In genomic region chr6:156988276-156989158, GRCh38 we compare ENCODE assay signal across 1 cellular context.
A peak's percentile ranks its signal among the peaks of the same experiment; 100 is the strongest.
TF ChIP-seq lines count a peak whose summit lies in the region.

No MANE protein-coding gene starts in this region.

TF ChIP-seq in HepG2, 621 proteins besides CTCF, POLR2A, EP300 and RAD21 (continued from another document and continues in another):
- TF ChIP-seq, protein P1, sequence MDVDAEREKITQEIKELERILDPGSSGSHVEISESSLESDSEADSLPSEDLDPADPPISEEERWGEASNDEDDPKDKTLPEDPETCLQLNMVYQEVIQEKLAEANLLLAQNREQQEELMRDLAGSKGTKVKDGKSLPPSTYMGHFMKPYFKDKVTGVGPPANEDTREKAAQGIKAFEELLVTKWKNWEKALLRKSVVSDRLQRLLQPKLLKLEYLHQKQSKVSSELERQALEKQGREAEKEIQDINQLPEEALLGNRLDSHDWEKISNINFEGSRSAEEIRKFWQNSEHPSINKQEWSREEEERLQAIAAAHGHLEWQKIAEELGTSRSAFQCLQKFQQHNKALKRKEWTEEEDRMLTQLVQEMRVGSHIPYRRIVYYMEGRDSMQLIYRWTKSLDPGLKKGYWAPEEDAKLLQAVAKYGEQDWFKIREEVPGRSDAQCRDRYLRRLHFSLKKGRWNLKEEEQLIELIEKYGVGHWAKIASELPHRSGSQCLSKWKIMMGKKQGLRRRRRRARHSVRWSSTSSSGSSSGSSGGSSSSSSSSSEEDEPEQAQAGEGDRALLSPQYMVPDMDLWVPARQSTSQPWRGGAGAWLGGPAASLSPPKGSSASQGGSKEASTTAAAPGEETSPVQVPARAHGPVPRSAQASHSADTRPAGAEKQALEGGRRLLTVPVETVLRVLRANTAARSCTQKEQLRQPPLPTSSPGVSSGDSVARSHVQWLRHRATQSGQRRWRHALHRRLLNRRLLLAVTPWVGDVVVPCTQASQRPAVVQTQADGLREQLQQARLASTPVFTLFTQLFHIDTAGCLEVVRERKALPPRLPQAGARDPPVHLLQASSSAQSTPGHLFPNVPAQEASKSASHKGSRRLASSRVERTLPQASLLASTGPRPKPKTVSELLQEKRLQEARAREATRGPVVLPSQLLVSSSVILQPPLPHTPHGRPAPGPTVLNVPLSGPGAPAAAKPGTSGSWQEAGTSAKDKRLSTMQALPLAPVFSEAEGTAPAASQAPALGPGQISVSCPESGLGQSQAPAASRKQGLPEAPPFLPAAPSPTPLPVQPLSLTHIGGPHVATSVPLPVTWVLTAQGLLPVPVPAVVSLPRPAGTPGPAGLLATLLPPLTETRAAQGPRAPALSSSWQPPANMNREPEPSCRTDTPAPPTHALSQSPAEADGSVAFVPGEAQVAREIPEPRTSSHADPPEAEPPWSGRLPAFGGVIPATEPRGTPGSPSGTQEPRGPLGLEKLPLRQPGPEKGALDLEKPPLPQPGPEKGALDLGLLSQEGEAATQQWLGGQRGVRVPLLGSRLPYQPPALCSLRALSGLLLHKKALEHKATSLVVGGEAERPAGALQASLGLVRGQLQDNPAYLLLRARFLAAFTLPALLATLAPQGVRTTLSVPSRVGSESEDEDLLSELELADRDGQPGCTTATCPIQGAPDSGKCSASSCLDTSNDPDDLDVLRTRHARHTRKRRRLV (CRISPR knock-in tag; IDR thresholded peaks at IDR 0.05): no peak
- TF ChIP-seq GTF3A (CRISPR knock-in tag; conservative IDR thresholded peaks at IDR 0.05) (no peak), U2AF2 (IDR thresholded peaks at IDR 0.05; ENCODE audit: low read depth, low read length) (no peak), ONECUT2 (CRISPR knock-in tag; IDR thresholded peaks at IDR 0.05) (no peak), ZNF549 (CRISPR knock-in tag; IDR thresholded peaks at IDR 0.05) (no peak), ZNF788 (CRISPR knock-in tag; IDR thresholded peaks at IDR 0.05; ENCODE audit: borderline replicate concordance) (no peak), GZF1 (CRISPR knock-in tag; IDR thresholded peaks at IDR 0.05) (no peak), HNF4G (IDR thresholded peaks at IDR 0.05; ENCODE audit: borderline replicate concordance, low read depth, low read length) (no peak), HNF4G (CRISPR knock-in tag; IDR thresholded peaks at IDR 0.05; ENCODE audit: borderline replicate concordance, low read depth) (no peak), TFAP4 (IDR thresholded peaks at IDR 0.05; ENCODE audit: borderline replicate concordance, low read depth) (no peak), PHF20 (CRISPR knock-in tag; IDR thresholded peaks at IDR 0.05) (no peak), ZNF281 (CRISPR knock-in tag; IDR thresholded peaks at IDR 0.05; ENCODE audit: borderline replicate concordance) (peak; percentile 38; the same call in 1 of the 2 replicates), SNRNP70 (IDR thresholded peaks at IDR 0.05; ENCODE audit: low read depth, low read length) (no peak), FOXA3 (CRISPR knock-in tag; IDR thresholded peaks at IDR 0.05) (peak; percentile 70), AKAP8 (CRISPR knock-in tag; IDR thresholded peaks at IDR 0.05) (no peak), ZKSCAN5 (CRISPR knock-in tag; IDR thresholded peaks at IDR 0.05) (no peak), SAP130 (CRISPR knock-in tag; IDR thresholded peaks at IDR 0.05; ENCODE audit: low read depth) (peak; percentile 25; the same call in 1 of the 2 replicates), HDAC6 (IDR thresholded peaks at IDR 0.05; ENCODE audit: low read depth, low read length) (no peak), ZNF569 (CRISPR knock-in tag; IDR thresholded peaks at IDR 0.05; ENCODE audit: borderline replicate concordance) (no peak), NR1H2 (CRISPR knock-in tag; IDR thresholded peaks at IDR 0.05; ENCODE audit: borderline replicate concordance, low read depth) (no peak), ZNF431 (CRISPR knock-in tag; IDR thresholded peaks at IDR 0.05; ENCODE audit: borderline replicate concordance, low read depth) (no peak), ZNF644 (CRISPR knock-in tag; IDR thresholded peaks at IDR 0.05; ENCODE audit: low read depth) (peak; percentile 74), RERE (CRISPR knock-in tag; IDR thresholded peaks at IDR 0.05; ENCODE audit: low read depth) (no peak), POGZ (CRISPR knock-in tag; IDR thresholded peaks at IDR 0.05) (0 out of 2 replicates have a peak, but pooled peaks have one; percentile 27), GABPB1 (CRISPR knock-in tag; IDR thresholded peaks at IDR 0.05) (no peak), CEBPG (CRISPR knock-in tag; IDR thresholded peaks at IDR 0.05) (0 out of 2 replicates have a peak, but pooled peaks have one; percentile 23), FOXA1 (IDR thresholded peaks at IDR 0.05) (no peak), FOXA1 (CRISPR knock-in tag; IDR thresholded peaks at IDR 0.05) (peak; percentile 73), ZZZ3 (CRISPR knock-in tag; IDR thresholded peaks at IDR 0.05; ENCODE audit: borderline replicate concordance) (no peak), ZMYM3 (CRISPR knock-in tag; IDR thresholded peaks at IDR 0.05) (no peak), CSRNP1 (CRISPR knock-in tag; IDR thresholded peaks at IDR 0.05) (peak; percentile 45; the same call in 1 of the 2 replicates), CBX5 (CRISPR knock-in tag; IDR thresholded peaks at IDR 0.05; ENCODE audit: borderline replicate concordance) (no peak), BCL6 (CRISPR knock-in tag; IDR thresholded peaks at IDR 0.05) (no peak), KDM5A (IDR thresholded peaks at IDR 0.05; ENCODE audit: borderline replicate concordance, low read length) (no peak)
- TF ChIP-seq, protein P2, sequence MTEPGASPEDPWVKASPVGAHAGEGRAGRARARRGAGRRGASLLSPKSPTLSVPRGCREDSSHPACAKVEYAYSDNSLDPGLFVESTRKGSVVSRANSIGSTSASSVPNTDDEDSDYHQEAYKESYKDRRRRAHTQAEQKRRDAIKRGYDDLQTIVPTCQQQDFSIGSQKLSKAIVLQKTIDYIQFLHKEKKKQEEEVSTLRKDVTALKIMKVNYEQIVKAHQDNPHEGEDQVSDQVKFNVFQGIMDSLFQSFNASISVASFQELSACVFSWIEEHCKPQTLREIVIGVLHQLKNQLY (CRISPR knock-in tag; IDR thresholded peaks at IDR 0.05): no peak
